Comparison of ENCODE assay signal across 9 cellular contexts in the genomic region with DNA sequence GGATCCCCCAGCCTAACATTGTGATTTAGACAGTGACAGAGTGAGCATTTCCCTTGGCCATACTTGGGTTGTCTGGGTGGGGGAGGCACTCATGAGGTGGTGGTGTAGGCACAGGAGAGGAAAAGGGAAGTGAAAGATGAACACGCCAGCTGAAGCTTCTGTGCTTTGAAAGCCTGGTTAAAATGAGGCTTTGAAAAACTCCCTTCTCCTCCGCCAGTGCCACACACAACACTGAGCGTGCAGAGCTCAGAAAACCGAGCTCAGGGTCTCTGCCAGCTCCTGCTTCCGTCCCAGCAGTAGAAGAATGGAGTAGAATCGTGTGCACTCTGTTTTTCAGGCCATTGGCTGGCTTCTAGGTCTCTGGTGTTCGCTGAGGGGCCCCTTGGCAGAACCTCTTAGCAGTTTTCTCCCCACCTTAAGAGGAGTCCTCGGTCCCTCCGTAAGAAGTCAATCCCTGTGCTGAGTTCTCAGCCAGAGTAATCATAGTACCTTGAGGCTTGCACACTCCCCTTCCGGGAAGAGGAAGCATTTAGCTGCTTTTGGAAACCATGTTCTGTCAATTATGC. TPM values are rescaled to one million over a fixed set of nuclear protein-coding genes. Genes with fewer than 3 reads are reported as not detected.
A peak's percentile ranks its signal among the peaks of the same experiment; 100 is the strongest.
DNase-seq lines count a peak whose midpoint lies in the region; ATAC-seq, FAIRE-seq and TF ChIP-seq lines count a peak whose summit lies in the region.
"Had no signal": no experiment of that assay in that cellular context is flagged by ENCODE, and none has a peak within 500 bp of the region (broad histone marks: within the 10 kb centered on the region; RNA-seq: fewer than 3 reads in every experiment).

No MANE protein-coding gene starts in this region.

- H3K79me2 ChIP-seq in PC-9 (ENCODE audit: low read depth), result peaks cover 2% of the 10 kb centered on the region; the same call in 1 of the 2 replicates

- CTCF ChIA-PET in T-cell (lab: Charles Lee) (interaction anchor here in 1 of 2 donors (0.6 to 1.1 kb wide), 2 partner anchors 8 to 12 kb away, joined by 3 to 5 read pairs; no protein-coding TSS in a partner anchor), PC-9 (lab: Charles Lee) (no interaction called here)

- BruUV-seq in PC-9 (replicated peaks; lab: Mats Ljungman, UMichigan), result no TSS peak

- peak overlapping the region; percentile 60 for H3K27ac ChIP-seq in effector memory CD4-positive, alpha-beta T cell (ENCODE audit: insufficient read depth, low read length, poor library complexity, severe bottlenecking)
- no peak overlapping the region for H3K27ac ChIP-seq in PC-9

- H2AFZ ChIP-seq in PC-9, result no peak overlapping the region

- H3K9me3 ChIP-seq in effector memory CD4-positive, alpha-beta T cell (ENCODE audit: control insufficient read depth, low read length), result no peaks in the 10 kb centered on the region
- no peaks in the 10 kb centered on the region for H3K9me3 ChIP-seq in skeletal muscle satellite cell (replicated peaks; ENCODE audit: low read length)
- no peaks in the 10 kb centered on the region for H3K9me3 ChIP-seq in PC-9 (ENCODE audit: insufficient read depth, low read depth)

- no peak for FAIRE-seq in urothelium cell line (lab: Jason Lieb, UNC)

- no peaks in the 10 kb centered on the region for H3K27me3 Mint-ChIP-seq in T-cell

- no peaks in the 10 kb centered on the region for H3K27me3 ChIP-seq in effector memory CD4-positive, alpha-beta T cell (replicated peaks; ENCODE audit: control insufficient read depth, insufficient read depth, low read length, poor library complexity, severe bottlenecking)
- H3K27me3 ChIP-seq in skeletal muscle satellite cell (ENCODE audit: control insufficient read depth, insufficient read depth, low read length) (no peaks in the 10 kb centered on the region), PC-9 (ENCODE audit: insufficient read depth, low read depth) (no peaks in the 10 kb centered on the region)

- H3K9me3 Mint-ChIP-seq in T-cell, result no peaks in the 10 kb centered on the region

- intact Hi-C loops in PC-9 (cut with micrococcal nuclease; ENCODE audit: unreplicated experiment), result no loop called here

- POLR2A ChIA-PET in T-cell (lab: Charles Lee) (interaction anchor here (0.6 to 1.0 kb wide), 2 partner anchors 9 to 80 kb away, joined by 3 to 4 read pairs; no protein-coding TSS in a partner anchor), PC-9 (lab: Charles Lee; ENCODE audit: unreplicated experiment) (no interaction called here)

- TF ChIP-seq CTCF in PC-9 (conservative IDR thresholded peaks at IDR 0.05), result no peak

- peaks cover 41 to 51% (median 41%) of the 10 kb centered on the region in 3 donors for H3K4me1 Mint-ChIP-seq in T-cell

- H3F3A ChIP-seq in PC-9 (ENCODE audit: insufficient read depth, low read depth), result no peaks in the 10 kb centered on the region

- no peaks in the 10 kb centered on the region for H4K20me1 ChIP-seq in PC-9 (ENCODE audit: insufficient read depth)

- peak overlapping the region; percentile 97 to 99 for H3K27ac Mint-ChIP-seq in T-cell

- peak overlapping the region; percentile 61 for H3K4me3 ChIP-seq in effector memory CD4-positive, alpha-beta T cell (ENCODE audit: insufficient read depth, low read depth, low read length, poor library complexity, severe bottlenecking)
- H3K4me3 ChIP-seq in skeletal muscle satellite cell (ENCODE audit: low read length), result no peak overlapping the region
- no peak overlapping the region for H3K4me3 ChIP-seq in PC-9

- H3K4me1 ChIP-seq in effector memory CD4-positive, alpha-beta T cell (ENCODE audit: control insufficient read depth, insufficient read depth, low read length, poor library complexity, severe bottlenecking), result peaks cover 19% of the 10 kb centered on the region
- H3K4me1 ChIP-seq in skeletal muscle satellite cell (ENCODE audit: control insufficient read depth, insufficient read depth, low read length) (peaks cover 16% of the 10 kb centered on the region), PC-9 (replicated peaks; ENCODE audit: insufficient read depth) (no peaks in the 10 kb centered on the region)

- H3K4me3 Mint-ChIP-seq in T-cell, result peak overlapping the region; percentile 71 to 79 (median 78)

- H3K9ac ChIP-seq in skeletal muscle satellite cell (ENCODE audit: low read depth, low read length), result peak overlapping the region; percentile 14

- ATAC-seq in HG03025 (IDR thresholded peaks at IDR 0.05; ENCODE audit: low FRiP score, unreplicated experiment) (peak; percentile 59), T-cell (replicated peaks in 1 of 4) (peak; percentile 82 to 91 (median 86))

- no peaks in the 10 kb centered on the region for H3K9me2 ChIP-seq in PC-9 (ENCODE audit: insufficient read depth)

- H3K4me2 ChIP-seq in skeletal muscle satellite cell (ENCODE audit: low read length), result no peak overlapping the region
- H3K4me2 ChIP-seq in PC-9, result no peak overlapping the region

- H3K36me3 Mint-ChIP-seq in T-cell, result peaks cover 3% of the 10 kb centered on the region

- DNase-seq in T-cell (peak in 31 of 34 experiments; percentile 12 to 68 (median 39)), urothelium cell line (ENCODE audit: low spot score) (no peak), PC-9 (no peak)
- no peak for DNase-seq in effector memory CD4-positive, alpha-beta T cell
- no peak for DNase-seq in NK-92 treated with Interleukin-12 subunit alpha and Interleukin-12 subunit beta, amount 100 ng/mL, for 24 hours (lab: John Stamatoyannopoulos, UW)

- H3K36me3 ChIP-seq in effector memory CD4-positive, alpha-beta T cell (ENCODE audit: control insufficient read depth, insufficient read depth, low read length), result no peaks in the 10 kb centered on the region
- H3K36me3 ChIP-seq in skeletal muscle satellite cell (ENCODE audit: insufficient read depth, low read length) (peaks cover 7% of the 10 kb centered on the region), PC-9 (ENCODE audit: low read depth) (no peaks in the 10 kb centered on the region)

- peak; percentile 71 for TF ChIP-seq POLR2A in GM19099 (IDR thresholded peaks at IDR 0.05; ENCODE audit: extremely low read depth, insufficient read length, low read depth)

RNA-seq across cellular contexts. Expression of gene PLEKHM2, which starts 12.9 kb away (rescaled TPM):
- total RNA-seq in T-cell, result 10 to 100 TPM; 52.5 to 65.2 (median 59.6) TPM
- total RNA-seq in skeletal muscle satellite cell (2012; rRNA removed), result 47.6 and 56.3 TPM in 2 replicates
- total RNA-seq in PC-9 (2021), result 45.9 and 51.8 TPM in 2 replicates

RNA-seq across cellular contexts. Expression of gene SLC25A34, which starts 39.0 kb away (rescaled TPM):
- total RNA-seq in T-cell (1 to 10 TPM; 1.8 to 4.1 (median 2.6) TPM), PC-9 (2021) (1.4 and 1.7 TPM in 2 replicates)
- total RNA-seq in skeletal muscle satellite cell (2012; rRNA removed), result 0.44 and 1.5 TPM in 2 replicates

RNA-seq across cellular contexts. Expression of gene TMEM82, which starts 45.3 kb away (rescaled TPM):
- total RNA-seq in T-cell (not detected), PC-9 (2021) (not detected in 2 replicates)
- not detected in 2 replicates for total RNA-seq in skeletal muscle satellite cell (2012; rRNA removed)
- total RNA-seq: T-helper 2 cell treated with Interferon-gamma antibody and Interleukin-4, amounts not matched to agents 100 ng/mL and 5 ng/mL, for 36 hours had no signal

Comparison
In these comparisons a context has a peak if more than half of its experiments do, and no peak if none do; other contexts are left out.
1. DNase-seq: peak in T-cell (31 of 34); none in effector memory CD4-positive, alpha-beta T cell (0 of 3), urothelium cell line (single experiment), PC-9 (0 of 2) and NK-92 treated with Interleukin-12 subunit alpha and Interleukin-12 subunit beta, amount 100 ng/mL, for 24 hours (single experiment).